Comparison of ENCODE assay signal across 1 cellular context in the genomic region with DNA sequence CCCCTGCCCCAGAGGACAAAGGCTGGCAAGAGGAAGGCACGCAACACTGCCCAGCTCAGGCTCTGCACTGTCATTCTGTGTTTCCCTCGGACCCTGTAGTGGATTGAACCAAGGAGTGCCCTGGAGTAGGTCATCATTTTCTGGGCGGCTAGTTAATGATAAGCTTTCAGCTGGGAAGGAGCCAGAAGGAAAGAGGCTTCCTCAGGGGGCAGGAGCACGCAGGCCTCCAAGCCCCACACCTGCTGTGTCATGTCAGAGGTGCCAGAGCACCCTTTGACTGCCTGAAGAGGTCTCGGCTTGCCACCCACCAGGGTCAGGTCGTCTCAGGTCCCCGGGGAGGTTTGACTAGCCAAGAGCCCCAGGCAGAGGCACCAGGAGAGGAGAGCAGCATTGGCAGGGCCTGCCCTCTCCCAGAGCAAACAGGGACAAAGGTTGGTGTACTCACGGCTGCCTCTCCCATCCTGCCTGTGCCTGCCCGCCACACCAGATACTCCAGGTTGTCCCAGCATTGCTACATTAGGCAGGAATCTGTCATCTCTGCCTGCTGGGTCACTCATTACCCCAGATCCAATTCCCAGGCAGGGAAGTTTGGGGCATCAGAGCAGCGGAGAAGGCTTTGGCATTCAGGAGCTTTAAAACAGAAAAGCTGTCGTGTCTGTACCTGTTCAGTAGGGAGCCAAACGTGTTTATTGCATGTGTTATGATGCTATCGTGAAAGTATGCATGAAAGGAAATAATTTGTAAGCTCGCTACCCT.
TF ChIP-seq lines count a peak whose summit lies in the region.

No MANE protein-coding gene starts in this region.

TF ChIP-seq in HepG2, 621 proteins besides CTCF, POLR2A, EP300 and RAD21 (continued from another document and continues in another):
- TF ChIP-seq, protein P1, sequence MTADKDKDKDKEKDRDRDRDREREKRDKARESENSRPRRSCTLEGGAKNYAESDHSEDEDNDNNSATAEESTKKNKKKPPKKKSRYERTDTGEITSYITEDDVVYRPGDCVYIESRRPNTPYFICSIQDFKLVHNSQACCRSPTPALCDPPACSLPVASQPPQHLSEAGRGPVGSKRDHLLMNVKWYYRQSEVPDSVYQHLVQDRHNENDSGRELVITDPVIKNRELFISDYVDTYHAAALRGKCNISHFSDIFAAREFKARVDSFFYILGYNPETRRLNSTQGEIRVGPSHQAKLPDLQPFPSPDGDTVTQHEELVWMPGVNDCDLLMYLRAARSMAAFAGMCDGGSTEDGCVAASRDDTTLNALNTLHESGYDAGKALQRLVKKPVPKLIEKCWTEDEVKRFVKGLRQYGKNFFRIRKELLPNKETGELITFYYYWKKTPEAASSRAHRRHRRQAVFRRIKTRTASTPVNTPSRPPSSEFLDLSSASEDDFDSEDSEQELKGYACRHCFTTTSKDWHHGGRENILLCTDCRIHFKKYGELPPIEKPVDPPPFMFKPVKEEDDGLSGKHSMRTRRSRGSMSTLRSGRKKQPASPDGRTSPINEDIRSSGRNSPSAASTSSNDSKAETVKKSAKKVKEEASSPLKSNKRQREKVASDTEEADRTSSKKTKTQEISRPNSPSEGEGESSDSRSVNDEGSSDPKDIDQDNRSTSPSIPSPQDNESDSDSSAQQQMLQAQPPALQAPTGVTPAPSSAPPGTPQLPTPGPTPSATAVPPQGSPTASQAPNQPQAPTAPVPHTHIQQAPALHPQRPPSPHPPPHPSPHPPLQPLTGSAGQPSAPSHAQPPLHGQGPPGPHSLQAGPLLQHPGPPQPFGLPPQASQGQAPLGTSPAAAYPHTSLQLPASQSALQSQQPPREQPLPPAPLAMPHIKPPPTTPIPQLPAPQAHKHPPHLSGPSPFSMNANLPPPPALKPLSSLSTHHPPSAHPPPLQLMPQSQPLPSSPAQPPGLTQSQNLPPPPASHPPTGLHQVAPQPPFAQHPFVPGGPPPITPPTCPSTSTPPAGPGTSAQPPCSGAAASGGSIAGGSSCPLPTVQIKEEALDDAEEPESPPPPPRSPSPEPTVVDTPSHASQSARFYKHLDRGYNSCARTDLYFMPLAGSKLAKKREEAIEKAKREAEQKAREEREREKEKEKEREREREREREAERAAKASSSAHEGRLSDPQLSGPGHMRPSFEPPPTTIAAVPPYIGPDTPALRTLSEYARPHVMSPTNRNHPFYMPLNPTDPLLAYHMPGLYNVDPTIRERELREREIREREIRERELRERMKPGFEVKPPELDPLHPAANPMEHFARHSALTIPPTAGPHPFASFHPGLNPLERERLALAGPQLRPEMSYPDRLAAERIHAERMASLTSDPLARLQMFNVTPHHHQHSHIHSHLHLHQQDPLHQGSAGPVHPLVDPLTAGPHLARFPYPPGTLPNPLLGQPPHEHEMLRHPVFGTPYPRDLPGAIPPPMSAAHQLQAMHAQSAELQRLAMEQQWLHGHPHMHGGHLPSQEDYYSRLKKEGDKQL (CRISPR knock-in tag; IDR thresholded peaks at IDR 0.05; ENCODE audit: low read depth) = peak; percentile 37; the same call in 1 of the 2 replicates
- no peak for TF ChIP-seq ZNF180 (CRISPR knock-in tag; IDR thresholded peaks at IDR 0.05; ENCODE audit: borderline replicate concordance, low read depth)
- peak; percentile 92 for TF ChIP-seq SALL1 (CRISPR knock-in tag; IDR thresholded peaks at IDR 0.05)
- TF ChIP-seq, protein P2, sequence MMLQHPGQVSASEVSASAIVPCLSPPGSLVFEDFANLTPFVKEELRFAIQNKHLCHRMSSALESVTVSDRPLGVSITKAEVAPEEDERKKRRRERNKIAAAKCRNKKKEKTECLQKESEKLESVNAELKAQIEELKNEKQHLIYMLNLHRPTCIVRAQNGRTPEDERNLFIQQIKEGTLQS (CRISPR knock-in tag; IDR thresholded peaks at IDR 0.05) = no peak
- TF ChIP-seq HNF4G (IDR thresholded peaks at IDR 0.05; ENCODE audit: borderline replicate concordance, low read depth, low read length) = peak; percentile 86
- TF ChIP-seq HNF4G (CRISPR knock-in tag; IDR thresholded peaks at IDR 0.05; ENCODE audit: borderline replicate concordance, low read depth) = peak; percentile 88
- TF ChIP-seq, protein P3, sequence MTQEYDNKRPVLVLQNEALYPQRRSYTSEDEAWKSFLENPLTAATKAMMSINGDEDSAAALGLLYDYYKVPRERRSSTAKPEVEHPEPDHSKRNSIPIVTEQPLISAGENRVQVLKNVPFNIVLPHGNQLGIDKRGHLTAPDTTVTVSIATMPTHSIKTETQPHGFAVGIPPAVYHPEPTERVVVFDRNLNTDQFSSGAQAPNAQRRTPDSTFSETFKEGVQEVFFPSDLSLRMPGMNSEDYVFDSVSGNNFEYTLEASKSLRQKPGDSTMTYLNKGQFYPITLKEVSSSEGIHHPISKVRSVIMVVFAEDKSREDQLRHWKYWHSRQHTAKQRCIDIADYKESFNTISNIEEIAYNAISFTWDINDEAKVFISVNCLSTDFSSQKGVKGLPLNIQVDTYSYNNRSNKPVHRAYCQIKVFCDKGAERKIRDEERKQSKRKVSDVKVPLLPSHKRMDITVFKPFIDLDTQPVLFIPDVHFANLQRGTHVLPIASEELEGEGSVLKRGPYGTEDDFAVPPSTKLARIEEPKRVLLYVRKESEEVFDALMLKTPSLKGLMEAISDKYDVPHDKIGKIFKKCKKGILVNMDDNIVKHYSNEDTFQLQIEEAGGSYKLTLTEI (CRISPR knock-in tag; conservative IDR thresholded peaks at IDR 0.05) = no peak
- TF ChIP-seq ZNF766 (CRISPR knock-in tag; IDR thresholded peaks at IDR 0.05; ENCODE audit: borderline replicate concordance) = no peak
- TF ChIP-seq SNAI1 (CRISPR knock-in tag; IDR thresholded peaks at IDR 0.05; ENCODE audit: borderline replicate concordance) = no peak
- TF ChIP-seq ZNF550 (CRISPR knock-in tag; IDR thresholded peaks at IDR 0.05; ENCODE audit: borderline replicate concordance) = no peak
- TF ChIP-seq, protein P4, sequence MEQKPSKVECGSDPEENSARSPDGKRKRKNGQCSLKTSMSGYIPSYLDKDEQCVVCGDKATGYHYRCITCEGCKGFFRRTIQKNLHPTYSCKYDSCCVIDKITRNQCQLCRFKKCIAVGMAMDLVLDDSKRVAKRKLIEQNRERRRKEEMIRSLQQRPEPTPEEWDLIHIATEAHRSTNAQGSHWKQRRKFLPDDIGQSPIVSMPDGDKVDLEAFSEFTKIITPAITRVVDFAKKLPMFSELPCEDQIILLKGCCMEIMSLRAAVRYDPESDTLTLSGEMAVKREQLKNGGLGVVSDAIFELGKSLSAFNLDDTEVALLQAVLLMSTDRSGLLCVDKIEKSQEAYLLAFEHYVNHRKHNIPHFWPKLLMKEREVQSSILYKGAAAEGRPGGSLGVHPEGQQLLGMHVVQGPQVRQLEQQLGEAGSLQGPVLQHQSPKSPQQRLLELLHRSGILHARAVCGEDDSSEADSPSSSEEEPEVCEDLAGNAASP (CRISPR knock-in tag; IDR thresholded peaks at IDR 0.05; ENCODE audit: borderline replicate concordance) = peak; percentile 90; the same call in 1 of the 2 replicates
- TF ChIP-seq KLF15 (CRISPR knock-in tag; IDR thresholded peaks at IDR 0.05; ENCODE audit: borderline replicate concordance) = no peak
- TF ChIP-seq MIXL1 (CRISPR knock-in tag; IDR thresholded peaks at IDR 0.05) = no peak; the same call in none of the 2 replicates
- no peak for TF ChIP-seq REPIN1 (CRISPR knock-in tag; IDR thresholded peaks at IDR 0.05; ENCODE audit: borderline replicate concordance, low read depth)
- no peak for TF ChIP-seq NR1H2 (CRISPR knock-in tag; IDR thresholded peaks at IDR 0.05; ENCODE audit: borderline replicate concordance, low read depth)
- TF ChIP-seq POLR2G (IDR thresholded peaks at IDR 0.05; ENCODE audit: low read depth, low read length) = peak; percentile 86
- TF ChIP-seq MXI1 (IDR thresholded peaks at IDR 0.05; ENCODE audit: borderline replicate concordance, low read depth, low read length) = peak; percentile 33; the same call in 1 of the 3 replicates
- TF ChIP-seq MYNN (CRISPR knock-in tag; IDR thresholded peaks at IDR 0.05; ENCODE audit: low read depth) = no peak
- TF ChIP-seq BRCA1 (CRISPR knock-in tag; IDR thresholded peaks at IDR 0.05) = 0 out of 2 replicates have a peak, but pooled peaks have one; percentile 76
- TF ChIP-seq MBNL3 (CRISPR knock-in tag; conservative IDR thresholded peaks at IDR 0.05) = no peak
- no peak for TF ChIP-seq MED13 (CRISPR knock-in tag; IDR thresholded peaks at IDR 0.05)
- no peak for TF ChIP-seq ZNF672 (CRISPR knock-in tag; IDR thresholded peaks at IDR 0.05)
- TF ChIP-seq SP1 (IDR thresholded peaks at IDR 0.05) = no peak
- TF ChIP-seq SP1 (CRISPR knock-in tag; IDR thresholded peaks at IDR 0.05) = no peak
- TF ChIP-seq ZNF343 (CRISPR knock-in tag; IDR thresholded peaks at IDR 0.05) = no peak
- no peak for TF ChIP-seq HNRNPLL (IDR thresholded peaks at IDR 0.05; ENCODE audit: low read depth, low read length, poor library complexity, severe bottlenecking)
- TF ChIP-seq SMARCC2 (IDR thresholded peaks at IDR 0.05) = no peak
- no peak for TF ChIP-seq ZNF282 (IDR thresholded peaks at IDR 0.05; ENCODE audit: partially characterized antibody)
- TF ChIP-seq, protein P5, sequence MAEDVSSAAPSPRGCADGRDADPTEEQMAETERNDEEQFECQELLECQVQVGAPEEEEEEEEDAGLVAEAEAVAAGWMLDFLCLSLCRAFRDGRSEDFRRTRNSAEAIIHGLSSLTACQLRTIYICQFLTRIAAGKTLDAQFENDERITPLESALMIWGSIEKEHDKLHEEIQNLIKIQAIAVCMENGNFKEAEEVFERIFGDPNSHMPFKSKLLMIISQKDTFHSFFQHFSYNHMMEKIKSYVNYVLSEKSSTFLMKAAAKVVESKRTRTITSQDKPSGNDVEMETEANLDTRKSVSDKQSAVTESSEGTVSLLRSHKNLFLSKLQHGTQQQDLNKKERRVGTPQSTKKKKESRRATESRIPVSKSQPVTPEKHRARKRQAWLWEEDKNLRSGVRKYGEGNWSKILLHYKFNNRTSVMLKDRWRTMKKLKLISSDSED (CRISPR knock-in tag; IDR thresholded peaks at IDR 0.05) = no peak
- peak; percentile 81 for TF ChIP-seq ZMYM3 (CRISPR knock-in tag; IDR thresholded peaks at IDR 0.05)
- TF ChIP-seq, protein P6, sequence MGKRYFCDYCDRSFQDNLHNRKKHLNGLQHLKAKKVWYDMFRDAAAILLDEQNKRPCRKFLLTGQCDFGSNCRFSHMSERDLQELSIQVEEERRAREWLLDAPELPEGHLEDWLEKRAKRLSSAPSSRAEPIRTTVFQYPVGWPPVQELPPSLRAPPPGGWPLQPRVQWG (CRISPR knock-in tag; IDR thresholded peaks at IDR 0.05; ENCODE audit: borderline replicate concordance, low read depth) = no peak
- TF ChIP-seq RCOR2 (CRISPR knock-in tag; IDR thresholded peaks at IDR 0.05) = peak; percentile 65
- TF ChIP-seq KDM1A (CRISPR knock-in tag; IDR thresholded peaks at IDR 0.05) = no peak; the same call in 1 of the 2 replicates
- TF ChIP-seq ZZZ3 (CRISPR knock-in tag; IDR thresholded peaks at IDR 0.05; ENCODE audit: borderline replicate concordance) = no peak
- no peak for TF ChIP-seq SRSF4 (IDR thresholded peaks at IDR 0.05; ENCODE audit: low read depth, low read length, poor library complexity, severe bottlenecking)
- TF ChIP-seq, protein P7, sequence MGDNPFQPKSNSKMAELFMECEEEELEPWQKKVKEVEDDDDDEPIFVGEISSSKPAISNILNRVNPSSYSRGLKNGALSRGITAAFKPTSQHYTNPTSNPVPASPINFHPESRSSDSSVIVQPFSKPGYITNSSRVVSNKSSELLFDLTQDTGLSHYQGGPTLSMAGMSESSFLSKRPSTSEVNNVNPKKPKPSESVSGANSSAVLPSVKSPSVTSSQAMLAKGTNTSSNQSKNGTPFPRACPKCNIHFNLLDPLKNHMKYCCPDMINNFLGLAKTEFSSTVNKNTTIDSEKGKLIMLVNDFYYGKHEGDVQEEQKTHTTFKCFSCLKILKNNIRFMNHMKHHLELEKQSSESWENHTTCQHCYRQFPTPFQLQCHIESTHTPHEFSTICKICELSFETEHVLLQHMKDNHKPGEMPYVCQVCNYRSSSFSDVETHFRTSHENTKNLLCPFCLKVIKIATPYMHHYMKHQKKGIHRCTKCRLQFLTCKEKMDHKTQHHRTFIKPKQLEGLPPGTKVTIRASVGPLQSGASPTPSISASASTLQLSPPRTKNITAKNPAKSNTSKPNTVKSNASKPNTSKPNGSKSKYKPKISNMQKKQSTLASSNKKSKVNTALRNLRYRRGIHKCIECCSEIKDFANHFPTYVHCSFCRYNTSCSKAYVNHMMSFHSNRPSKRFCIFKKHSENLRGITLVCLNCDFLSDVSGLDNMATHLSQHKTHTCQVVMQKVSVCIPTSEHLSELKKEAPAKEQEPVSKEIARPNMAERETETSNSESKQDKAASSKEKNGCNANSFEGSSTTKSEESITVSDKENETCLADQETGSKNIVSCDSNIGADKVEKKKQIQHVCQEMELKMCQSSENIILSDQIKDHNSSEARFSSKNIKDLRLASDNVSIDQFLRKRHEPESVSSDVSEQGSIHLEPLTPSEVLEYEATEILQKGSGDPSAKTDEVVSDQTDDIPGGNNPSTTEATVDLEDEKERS (CRISPR knock-in tag; IDR thresholded peaks at IDR 0.05) = peak; percentile 65; the same call in 1 of the 2 replicates
- TF ChIP-seq, protein P8, sequence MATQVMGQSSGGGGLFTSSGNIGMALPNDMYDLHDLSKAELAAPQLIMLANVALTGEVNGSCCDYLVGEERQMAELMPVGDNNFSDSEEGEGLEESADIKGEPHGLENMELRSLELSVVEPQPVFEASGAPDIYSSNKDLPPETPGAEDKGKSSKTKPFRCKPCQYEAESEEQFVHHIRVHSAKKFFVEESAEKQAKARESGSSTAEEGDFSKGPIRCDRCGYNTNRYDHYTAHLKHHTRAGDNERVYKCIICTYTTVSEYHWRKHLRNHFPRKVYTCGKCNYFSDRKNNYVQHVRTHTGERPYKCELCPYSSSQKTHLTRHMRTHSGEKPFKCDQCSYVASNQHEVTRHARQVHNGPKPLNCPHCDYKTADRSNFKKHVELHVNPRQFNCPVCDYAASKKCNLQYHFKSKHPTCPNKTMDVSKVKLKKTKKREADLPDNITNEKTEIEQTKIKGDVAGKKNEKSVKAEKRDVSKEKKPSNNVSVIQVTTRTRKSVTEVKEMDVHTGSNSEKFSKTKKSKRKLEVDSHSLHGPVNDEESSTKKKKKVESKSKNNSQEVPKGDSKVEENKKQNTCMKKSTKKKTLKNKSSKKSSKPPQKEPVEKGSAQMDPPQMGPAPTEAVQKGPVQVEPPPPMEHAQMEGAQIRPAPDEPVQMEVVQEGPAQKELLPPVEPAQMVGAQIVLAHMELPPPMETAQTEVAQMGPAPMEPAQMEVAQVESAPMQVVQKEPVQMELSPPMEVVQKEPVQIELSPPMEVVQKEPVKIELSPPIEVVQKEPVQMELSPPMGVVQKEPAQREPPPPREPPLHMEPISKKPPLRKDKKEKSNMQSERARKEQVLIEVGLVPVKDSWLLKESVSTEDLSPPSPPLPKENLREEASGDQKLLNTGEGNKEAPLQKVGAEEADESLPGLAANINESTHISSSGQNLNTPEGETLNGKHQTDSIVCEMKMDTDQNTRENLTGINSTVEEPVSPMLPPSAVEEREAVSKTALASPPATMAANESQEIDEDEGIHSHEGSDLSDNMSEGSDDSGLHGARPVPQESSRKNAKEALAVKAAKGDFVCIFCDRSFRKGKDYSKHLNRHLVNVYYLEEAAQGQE (IDR thresholded peaks at IDR 0.05; ENCODE audit: borderline replicate concordance in 1 of 2, low read depth in 1 of 2, low read length in 2 of 2) = no peak
